14 cellular contexts compared by ENCODE assay signal in genomic region chr5:139223481-139223880, GRCh38.
"Had no signal": no experiment of that assay in that cellular context is flagged by ENCODE, and none has a peak within 500 bp of the region (broad histone marks: within the 10 kb centered on the region; RNA-seq: fewer than 3 reads in every experiment).

No MANE protein-coding gene starts in this region.

- H3K27ac ChIP-seq: body of pancreas, heart right ventricle, lower lobe of right lung, tibial artery had no signal

- DNase-seq: activated gamma-delta T cell treated with Interleukin-2 at 50 U/mL for 16 hours; activated T-cell treated with anti-CD3 and anti-CD28 coated beads, Interleukin-2, amount 50 U/mL, for 1 hour; anterior cingulate cortex; body of pancreas; erythroblast; heart right ventricle; kidney; lower lobe of right lung; naive thymus-derived CD4-positive, alpha-beta T cell; retina; stimulated activated CD4-positive, alpha-beta T cell treated with anti-CD3 and anti-CD28 coated beads, Interleukin-4, amount 100 ng/mL, for 24 hours; stimulated activated naive CD4-positive, alpha-beta T cell treated with Interleukin-2 at 50 U/mL for 16 hours; tibial artery had no signal

- H3K9me3 ChIP-seq: body of pancreas, heart right ventricle, lower lobe of right lung, tibial artery had no signal

- H3K27me3 ChIP-seq: body of pancreas, heart right ventricle, tibial artery had no signal

- H3K36me3 ChIP-seq: heart right ventricle, lower lobe of right lung, tibial artery had no signal

- ATAC-seq: body of pancreas; heart right ventricle; lower lobe of right lung; naive thymus-derived CD4-positive, alpha-beta T cell; WTC11 had no signal

- H3K4me1 ChIP-seq: body of pancreas, heart right ventricle, lower lobe of right lung, tibial artery had no signal

- H3K4me3 ChIP-seq: body of pancreas, heart right ventricle, lower lobe of right lung, tibial artery had no signal
